In genomic region chr2:45494275-45494977, GRCh38 we compare ENCODE assay signal across 8 cellular contexts.
DNase-seq lines count a peak whose midpoint lies in the region; ATAC-seq, FAIRE-seq and TF ChIP-seq lines count a peak whose summit lies in the region.

No MANE protein-coding gene starts in this region.

- no peaks in the 10 kb centered on the region for H3K4me1 ChIP-seq in CD8-positive, alpha-beta T cell (ENCODE audit: insufficient read depth, low read length)
- no peaks in the 10 kb centered on the region for H3K4me1 ChIP-seq in tibial artery

- no peaks in the 10 kb centered on the region for H3K9me3 Mint-ChIP-seq in CD8-positive, alpha-beta T cell

- H3K4me1 Mint-ChIP-seq in CD8-positive, alpha-beta T cell (ENCODE audit: low read depth) = peaks cover 8% of the 10 kb centered on the region

- H3K36me3 ChIP-seq in CD8-positive, alpha-beta T cell (ENCODE audit: insufficient read depth, low read length) = no peaks in the 10 kb centered on the region
- H3K36me3 ChIP-seq in H7 (replicated peaks; ENCODE audit: control insufficient read depth, insufficient read depth, low read length) = no peaks in the 10 kb centered on the region
- H3K36me3 ChIP-seq in tibial artery = no peaks in the 10 kb centered on the region

- in situ Hi-C loops in astrocyte of the cerebellum (cut with HindIII; ENCODE audit: low sequenced_read_pairs) = loop anchor here (5.0 kb wide), 1 partner anchor 512 kb away; no protein-coding TSS in a partner anchor

- CTCF ChIA-PET in CD8-positive, alpha-beta T cell (lab: Charles Lee) = interaction anchor here (0.7 to 7.1 kb wide), 12 partner anchors 8 to 950 kb away, joined by 3 to 79 read pairs (median 4); no protein-coding TSS in a partner anchor

- peaks cover 2% of the 10 kb centered on the region for H3K36me3 Mint-ChIP-seq in CD8-positive, alpha-beta T cell

- no peak overlapping the region for H3K27ac Mint-ChIP-seq in CD8-positive, alpha-beta T cell

- POLR2A ChIA-PET in CD8-positive, alpha-beta T cell (lab: Charles Lee) = no interaction called here

- intact Hi-C loops in CD8-positive, alpha-beta T cell (cut with DNase I, micrococcal nuclease) = loop anchor here in 1 of 2 experiments (1.0 kb wide), 1 partner anchor 513 kb away; no protein-coding TSS in a partner anchor
- intact Hi-C loops in tibial artery (cut with DNase I; ENCODE audit: low total_unique reads) = loop anchor here (10.0 kb wide), 1 partner anchor 470 kb away; no protein-coding TSS in a partner anchor

- peak; percentile 99 for FAIRE-seq in islet of Langerhans (lab: Jason Lieb, UNC)

- no peaks in the 10 kb centered on the region for H3K27me3 ChIP-seq in CD8-positive, alpha-beta T cell (ENCODE audit: insufficient read depth, low read length)
- no peaks in the 10 kb centered on the region for H3K27me3 ChIP-seq in H7 (ENCODE audit: control insufficient read depth, insufficient read depth, low read length)
- no peaks in the 10 kb centered on the region for H3K27me3 ChIP-seq in tibial artery

- DNase-seq in CD8-positive, alpha-beta T cell = no peak
- peak; percentile 52 for DNase-seq in H7
- peak; percentile 78 for DNase-seq in NCI-H2227 (lab: John Stamatoyannopoulos, UW; ENCODE audit: unreplicated experiment)
- peak; percentile 74 for DNase-seq in astrocyte of the cerebellum (ENCODE audit: low read depth)
- DNase-seq in tibial artery = no peak
- no peak for DNase-seq in 8988T
- DNase-seq in NK-92 (lab: John Stamatoyannopoulos, UW; ENCODE audit: unreplicated experiment) = no peak

- H3K27me3 Mint-ChIP-seq in CD8-positive, alpha-beta T cell (ENCODE audit: low read depth) = no peaks in the 10 kb centered on the region

- no peak overlapping the region for H3K4me3 ChIP-seq in CD8-positive, alpha-beta T cell (ENCODE audit: low read depth, low read length)
- H3K4me3 ChIP-seq in H7 (ENCODE audit: insufficient read depth, low read depth, low read length) (no peak overlapping the region), astrocyte of the cerebellum (ENCODE audit: low read depth, low read length) (no peak overlapping the region), tibial artery (no peak overlapping the region)

- TF ChIP-seq CTCF in CD8-positive, alpha-beta T cell (IDR thresholded peaks at IDR 0.05) = peak; percentile 83
- TF ChIP-seq CTCF in astrocyte of the cerebellum (IDR thresholded peaks at IDR 0.05; ENCODE audit: low read depth, low read length, missing control alignments) = peak; percentile 52
- peak; percentile 84 to 89 for TF ChIP-seq CTCF in tibial artery (IDR thresholded peaks at IDR 0.05)

- no peak overlapping the region for H3K27ac ChIP-seq in CD8-positive, alpha-beta T cell (ENCODE audit: low read depth, low read length)
- H3K27ac ChIP-seq in tibial artery = no peak overlapping the region

- H3K4me3 Mint-ChIP-seq in CD8-positive, alpha-beta T cell = no peak overlapping the region

- no peak for ATAC-seq in CD8-positive, alpha-beta T cell

- no peaks in the 10 kb centered on the region for H3K9me3 ChIP-seq in CD8-positive, alpha-beta T cell (ENCODE audit: low read length)
- H3K9me3 ChIP-seq in tibial artery = no peaks in the 10 kb centered on the region

Comparison
In these comparisons a context has a peak if more than half of its experiments do, and no peak if none do; other contexts are left out.
1. DNase-seq: peak in H7 (single experiment), NCI-H2227 (single experiment) and astrocyte of the cerebellum (single experiment); none in CD8-positive, alpha-beta T cell (0 of 7), tibial artery (0 of 2), 8988T (single experiment) and NK-92 (single experiment).
2. Peak in every context shown above with its lines, with median percentiles within 50 percentile points of each other: CTCF ChIP-seq.